ENCODE assay signal across 12 cellular contexts in genomic region chr22:35601743-35602633, GRCh38. TPM values are rescaled to one million over a fixed set of nuclear protein-coding genes. Genes with fewer than 3 reads are reported as not detected.
DNase-seq lines count a peak whose midpoint lies in the region; ATAC-seq and TF ChIP-seq lines count a peak whose summit lies in the region.
"Had no signal": no experiment of that assay in that cellular context is flagged by ENCODE, and none has a peak within 500 bp of the region (broad histone marks: within the 10 kb centered on the region; RNA-seq: fewer than 3 reads in every experiment).

No MANE protein-coding gene starts in this region.

- intact Hi-C loops in testis (cut with DNase I; ENCODE audit: low total_unique reads) (no loop called here), ovary (cut with DNase I) (no loop called here)

- no peak overlapping the region for H3K4me3 Mint-ChIP-seq in activated naive CD8-positive, alpha-beta T cell treated with anti-CD3 and anti-CD28 coated beads, Interleukin-2, amount 50 U/mL, for 24 hours
- H3K4me3 Mint-ChIP-seq in activated naive CD8-positive, alpha-beta T cell treated with anti-CD3 and anti-CD28 coated beads for 36 hours, result no peak overlapping the region
- H3K4me3 Mint-ChIP-seq in glutamatergic neuron (ENCODE audit: unreplicated experiment), result no peak overlapping the region
- H3K4me3 Mint-ChIP-seq: CD4-positive, CD25-positive, alpha-beta regulatory T cell had no signal

- no peak for TF ChIP-seq EP300 in ovary (IDR thresholded peaks at IDR 0.05)

- WGBS in testis, 2 donors, result 75 to 76% methylated on average over 11 of the region's 11 CpGs
- WGBS in ovary, 3 donors, result 76 to 83% (median 79%) methylated on average over 11 of the region's 11 CpGs

- H3K27me3 Mint-ChIP-seq in activated naive CD8-positive, alpha-beta T cell treated with anti-CD3 and anti-CD28 coated beads, Interleukin-2, amount 50 U/mL, for 24 hours, result peaks cover 8% of the 10 kb centered on the region
- peaks cover 3% of the 10 kb centered on the region for H3K27me3 Mint-ChIP-seq in activated naive CD8-positive, alpha-beta T cell treated with anti-CD3 and anti-CD28 coated beads for 36 hours
- peaks cover 10% of the 10 kb centered on the region for H3K27me3 Mint-ChIP-seq in glutamatergic neuron (ENCODE audit: unreplicated experiment)
- H3K27me3 Mint-ChIP-seq: CD4-positive, CD25-positive, alpha-beta regulatory T cell had no signal

- H3K27me3 ChIP-seq in testis (no peaks in the 10 kb centered on the region), ovary (no peaks in the 10 kb centered on the region)

- TF ChIP-seq CTCF in fibroblast of villous mesenchyme (IDR thresholded peaks at IDR 0.05; ENCODE audit: insufficient read depth, low read depth, low read length) (no peak), testis (IDR thresholded peaks at IDR 0.05) (no peak), ovary (IDR thresholded peaks at IDR 0.05) (no peak), glutamatergic neuron (IDR thresholded peaks at IDR 0.05; ENCODE audit: partially characterized antibody, unreplicated experiment) (no peak)

- no peaks in the 10 kb centered on the region for H3K36me3 Mint-ChIP-seq in activated naive CD8-positive, alpha-beta T cell treated with anti-CD3 and anti-CD28 coated beads, Interleukin-2, amount 50 U/mL, for 24 hours (ENCODE audit: low read depth)
- no peaks in the 10 kb centered on the region for H3K36me3 Mint-ChIP-seq in activated naive CD8-positive, alpha-beta T cell treated with anti-CD3 and anti-CD28 coated beads for 36 hours
- H3K36me3 Mint-ChIP-seq in glutamatergic neuron (ENCODE audit: unreplicated experiment), result no peaks in the 10 kb centered on the region
- H3K36me3 Mint-ChIP-seq: CD4-positive, CD25-positive, alpha-beta regulatory T cell had no signal

- no peaks in the 10 kb centered on the region for H3K36me3 ChIP-seq in testis (ENCODE audit: low read depth, missing control alignments)
- no peaks in the 10 kb centered on the region for H3K36me3 ChIP-seq in ovary
- H3K36me3 ChIP-seq: neutrophil had no signal

- no peak overlapping the region for H3K27ac ChIP-seq in testis
- no peak overlapping the region for H3K27ac ChIP-seq in ovary
- H3K27ac ChIP-seq: neutrophil had no signal

- no peak overlapping the region for H3K27ac Mint-ChIP-seq in activated naive CD8-positive, alpha-beta T cell treated with anti-CD3 and anti-CD28 coated beads, Interleukin-2, amount 50 U/mL, for 24 hours
- H3K27ac Mint-ChIP-seq in activated naive CD8-positive, alpha-beta T cell treated with anti-CD3 and anti-CD28 coated beads for 36 hours, result no peak overlapping the region
- no peak overlapping the region for H3K27ac Mint-ChIP-seq in glutamatergic neuron (ENCODE audit: unreplicated experiment)
- H3K27ac Mint-ChIP-seq: CD4-positive, CD25-positive, alpha-beta regulatory T cell had no signal

- no peaks in the 10 kb centered on the region for H3K9me3 ChIP-seq in testis
- H3K9me3 ChIP-seq in ovary, result no peaks in the 10 kb centered on the region
- H3K9me3 ChIP-seq: neutrophil had no signal

- no peak overlapping the region for H3K4me3 ChIP-seq in fibroblast of villous mesenchyme (ENCODE audit: low read depth, low read length)
- H3K4me3 ChIP-seq in testis, result no peak overlapping the region
- H3K4me3 ChIP-seq in ovary, result no peak overlapping the region

- peaks cover 19% of the 10 kb centered on the region for H3K4me1 Mint-ChIP-seq in activated naive CD8-positive, alpha-beta T cell treated with anti-CD3 and anti-CD28 coated beads, Interleukin-2, amount 50 U/mL, for 24 hours
- peaks cover 2% of the 10 kb centered on the region for H3K4me1 Mint-ChIP-seq in activated naive CD8-positive, alpha-beta T cell treated with anti-CD3 and anti-CD28 coated beads for 36 hours
- H3K4me1 Mint-ChIP-seq in glutamatergic neuron (ENCODE audit: low read depth, unreplicated experiment), result peaks cover 18% of the 10 kb centered on the region
- H3K4me1 Mint-ChIP-seq: CD4-positive, CD25-positive, alpha-beta regulatory T cell had no signal

- peak; percentile 27 for ATAC-seq in activated naive CD8-positive, alpha-beta T cell treated with anti-CD3 and anti-CD28 coated beads, Interleukin-2, amount 50 U/mL, for 24 hours

- H3K4me1 ChIP-seq in testis (no peaks in the 10 kb centered on the region), ovary (ENCODE audit: insufficient read depth) (peaks cover 5% of the 10 kb centered on the region)

- TF ChIP-seq POLR2A in testis (IDR thresholded peaks at IDR 0.05) (no peak), ovary (IDR thresholded peaks at IDR 0.05) (no peak)

- no peaks in the 10 kb centered on the region for H3K9me3 Mint-ChIP-seq in activated naive CD8-positive, alpha-beta T cell treated with anti-CD3 and anti-CD28 coated beads, Interleukin-2, amount 50 U/mL, for 24 hours
- no peaks in the 10 kb centered on the region for H3K9me3 Mint-ChIP-seq in activated naive CD8-positive, alpha-beta T cell treated with anti-CD3 and anti-CD28 coated beads for 36 hours
- peaks cover 16% of the 10 kb centered on the region for H3K9me3 Mint-ChIP-seq in glutamatergic neuron (ENCODE audit: unreplicated experiment)

- peak; percentile 15 for DNase-seq in activated naive CD8-positive, alpha-beta T cell treated with anti-CD3 and anti-CD28 coated beads, Interleukin-2, amount 50 U/mL, for 24 hours
- DNase-seq in activated naive CD8-positive, alpha-beta T cell treated with anti-CD3 and anti-CD28 coated beads for 36 hours, result no peak
- DNase-seq in RPMI8226 (peak; percentile 55), fibroblast of villous mesenchyme (ENCODE audit: low read depth) (peak; percentile 83), testis (peak; percentile 21), ovary (no peak), T-helper 2 cell (no peak), glutamatergic neuron (no peak)
- DNase-seq: CD4-positive, CD25-positive, alpha-beta regulatory T cell; foreskin melanocyte; SHP77 treated with DMSO at 0.1 percent for 48 hours had no signal

RNA-seq across cellular contexts. Expression of gene MB, which starts 15.1 kb away (rescaled TPM):
- not detected for total RNA-seq in activated naive CD8-positive, alpha-beta T cell treated with anti-CD3 and anti-CD28 coated beads for 36 hours
- total RNA-seq in fibroblast of villous mesenchyme (not detected in 2 replicates), testis (1 to 10 TPM in 1 of 2 donors, under 1 TPM in 1; 0.93 to 2.2 TPM), ovary (1 to 10 TPM in 4 of 7 donors, not detected in 3; 1.3 to 3.0 (median 1.7) TPM), glutamatergic neuron (ENCODE audit: unreplicated experiment) (not detected)
- polyA plus RNA-seq in testis (ENCODE audit: insufficient read depth, low read depth, low replicate concordance) (62.6 TPM), ovary (1 to 10 TPM; 1.7 to 2.6 TPM)
- total RNA-seq: CD4-positive, CD25-positive, alpha-beta regulatory T cell had no signal
- polyA plus RNA-seq: CD4-positive, CD25-positive, alpha-beta regulatory T cell had no signal

RNA-seq across cellular contexts. Expression of gene APOL6, which starts 46.3 kb away (rescaled TPM):
- total RNA-seq in activated naive CD8-positive, alpha-beta T cell treated with anti-CD3 and anti-CD28 coated beads for 36 hours, result 10 to 100 TPM; 54.9 to 55.8 TPM
- 33.8 and 39.3 TPM in 2 replicates for total RNA-seq in fibroblast of villous mesenchyme
- total RNA-seq in testis, result 1 to 10 TPM; 2.2 to 2.8 TPM
- 3.6 TPM for polyA plus RNA-seq in testis (ENCODE audit: insufficient read depth, low read depth, low replicate concordance)
- total RNA-seq in ovary, result 10 to 100 TPM; 11.1 to 34.1 (median 21.4) TPM
- polyA plus RNA-seq in ovary, result 10 to 100 TPM; 12.6 to 18.6 TPM
- not detected for total RNA-seq in glutamatergic neuron (ENCODE audit: unreplicated experiment)

Comparison
In these comparisons a context has a peak if more than half of its experiments do, and no peak if none do; other contexts are left out.
1. DNase-seq: peak in activated naive CD8-positive, alpha-beta T cell treated with anti-CD3 and anti-CD28 coated beads, Interleukin-2, amount 50 U/mL, for 24 hours (single experiment), RPMI8226 (single experiment), fibroblast of villous mesenchyme (single experiment) and testis (single experiment); none in activated naive CD8-positive, alpha-beta T cell treated with anti-CD3 and anti-CD28 coated beads for 36 hours (single experiment), ovary (0 of 5), T-helper 2 cell (0 of 5) and glutamatergic neuron (single experiment).